8 cellular contexts compared by ENCODE assay signal in the genomic region with DNA sequence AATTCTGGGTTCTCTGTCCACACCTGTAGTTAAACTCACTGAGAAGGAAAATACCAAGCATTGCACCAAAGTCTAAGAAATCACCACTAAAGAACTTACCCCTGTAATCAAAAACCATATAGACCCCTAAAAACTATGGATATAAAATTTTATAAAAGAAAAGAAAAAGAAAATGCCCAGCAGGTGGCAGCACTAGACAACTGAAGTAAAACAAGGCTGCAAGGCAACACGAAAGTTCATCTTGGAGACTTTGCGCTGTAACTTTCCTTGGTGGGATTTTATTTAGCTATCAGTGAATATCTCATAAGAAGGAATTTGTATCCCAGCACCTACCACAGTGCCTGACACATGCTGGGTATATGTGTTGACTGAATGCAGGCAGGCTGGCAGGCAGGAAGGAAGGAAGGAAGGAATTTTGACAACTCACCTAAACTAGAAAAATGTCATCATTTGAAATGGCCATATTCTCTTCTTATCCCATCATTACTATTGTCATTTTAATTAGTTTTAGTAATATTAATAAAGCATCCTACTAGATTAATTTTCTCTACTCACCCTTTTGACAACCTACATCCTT.
DNase-seq lines count a peak whose midpoint lies in the region; ATAC-seq, FAIRE-seq and TF ChIP-seq lines count a peak whose summit lies in the region.

No MANE protein-coding gene starts in this region.

- POLR2A ChIA-PET in A673 (lab: Charles Lee; ENCODE audit: low non-redundant PET) = no interaction called here

- ATAC-seq in right lobe of liver = peak in 3 of 4 donors; percentile 59 to 69 (median 67)
- no peak for ATAC-seq in HG03135 (IDR thresholded peaks at IDR 0.05; ENCODE audit: unreplicated experiment)

- H3K27me3 ChIP-seq in A673 (replicated peaks; ENCODE audit: insufficient read depth, low read depth, low read length, poor library complexity) = no peaks in the 10 kb centered on the region
- H3K27me3 ChIP-seq in right lobe of liver = no peaks in the 10 kb centered on the region

- CTCF ChIA-PET in A673 (lab: Charles Lee) = interaction anchor here (0.6 to 2.8 kb wide), 7 partner anchors 18 to 768 kb away, joined by 3 to 48 read pairs (median 4); no protein-coding TSS in a partner anchor

- WGBS in right lobe of liver (ENCODE audit: insufficient coverage, low coverage, low lambda C conversion rate, missing lambda C conversion rate) = 3% methylated on average over 2 of the region's 2 CpGs

- no peaks in the 10 kb centered on the region for H3K9me3 ChIP-seq in A673 (ENCODE audit: low read depth, low read length, poor library complexity, severe bottlenecking)
- H3K9me3 ChIP-seq in right lobe of liver = no peaks in the 10 kb centered on the region

- H3K27ac ChIP-seq in A673 (ENCODE audit: low read depth, low read length, poor library complexity, severe bottlenecking) (no peak overlapping the region), right lobe of liver (no peak overlapping the region)

- DNase-seq in A673 (ENCODE audit: low spot score) = peak; percentile 90
- peak; percentile 36 for DNase-seq in GM19240 (ENCODE audit: insufficient read length, low spot score)
- peak; percentile 72 for DNase-seq in NCI-H2227 (lab: John Stamatoyannopoulos, UW; ENCODE audit: unreplicated experiment)
- peak; percentile 37 for DNase-seq in activated CD4-positive, alpha-beta T cell treated with anti-CD3 and anti-CD28 coated beads for 1 hour
- peak in 1 of 3 donors; percentile 58 for DNase-seq in right lobe of liver
- peak; percentile 5 for DNase-seq in stimulated activated CD8-positive, alpha-beta memory T cell treated with anti-CD3 and anti-CD28 coated beads, Interleukin-12 subunit alpha, Interleukin-12 subunit beta, amount 100 ng/mL, for 4 hours (ENCODE audit: low read depth)

- H3K36me3 ChIP-seq in A673 (ENCODE audit: insufficient read depth, low read length, poor library complexity, severe bottlenecking) (no peaks in the 10 kb centered on the region), right lobe of liver (no peaks in the 10 kb centered on the region)

- no peak overlapping the region for H3K4me3 ChIP-seq in A673 (ENCODE audit: low read depth, low read length, poor library complexity, severe bottlenecking)
- no peak overlapping the region for H3K4me3 ChIP-seq in right lobe of liver

- no peak for TF ChIP-seq POLR2A in right lobe of liver (IDR thresholded peaks at IDR 0.05)

- intact Hi-C loops in A673 (cut with micrococcal nuclease; ENCODE audit: unreplicated experiment) = loop anchor here (1.0 to 10.0 kb wide), 7 partner anchors 42 to 452 kb away; no protein-coding TSS in a partner anchor
- intact Hi-C loops in right lobe of liver (cut with DNase I) = loop anchor here (5.0 to 10.0 kb wide), 2 partner anchors 451 to 454 kb away; no protein-coding TSS in a partner anchor

- peak; percentile 62 for TF ChIP-seq CTCF in A673 (conservative IDR thresholded peaks at IDR 0.05; ENCODE audit: low read depth, low read length)
- peak; percentile 57 to 76 (median 68) for TF ChIP-seq CTCF in right lobe of liver (IDR thresholded peaks at IDR 0.05)

- peak; percentile 75 for FAIRE-seq in colon (lab: Jason Lieb, UNC)

- H3K4me1 ChIP-seq in A673 (ENCODE audit: insufficient read depth, low read length, poor library complexity, severe bottlenecking) (peaks cover 28% of the 10 kb centered on the region), right lobe of liver (no peaks in the 10 kb centered on the region)

- BruUV-seq in A673 (replicated peaks; lab: Mats Ljungman, UMichigan) = no TSS peak
